ENCODE assay signal across 14 cellular contexts in genomic region chr6:26323525-26324294, GRCh38. TPM values are rescaled to one million over a fixed set of nuclear protein-coding genes. Genes with fewer than 3 reads are reported as not detected.
DNase-seq lines count a peak whose midpoint lies in the region; ATAC-seq, FAIRE-seq and TF ChIP-seq lines count a peak whose summit lies in the region.
"Had no signal": no experiment of that assay in that cellular context is flagged by ENCODE, and none has a peak within 500 bp of the region (broad histone marks: within the 10 kb centered on the region; RNA-seq: fewer than 3 reads in every experiment).

No MANE protein-coding gene starts in this region.

- in situ Hi-C loops in Panc1 (cut with HindIII; ENCODE audit: low pct_unique_long_range_greater_than_20kb, low sequenced_read_pairs): no loop called here

- H3K27ac Mint-ChIP-seq in activated T-cell treated with anti-CD3 and anti-CD28 coated beads, Interleukin-2, amount 50 U/mL, for 72 hours: peak overlapping the region; percentile 88
- peak overlapping the region; percentile 63 to 86 for H3K27ac Mint-ChIP-seq in natural killer cell treated with Interleukin-12 subunit alpha and Interleukin-12 subunit beta and Interleukin-15 and Interleukin-18, amount 100 ng/mL, for 72 hours

- no peaks in the 10 kb centered on the region for H3K36me3 ChIP-seq in Panc1 (ENCODE audit: control insufficient read depth, insufficient read depth, low read length)
- H3K36me3 ChIP-seq: ascending aorta, left lung had no signal

- H3K4me3 ChIP-seq in GM12865 (ENCODE audit: low read depth, low read length) (no peak overlapping the region), Panc1 (ENCODE audit: low read depth in 2 of 2, low read length in 2 of 2) (peak overlapping the region; percentile 11 to 41; a peak in 2 of 4 replicates)
- H3K4me3 ChIP-seq: ascending aorta, left lung, mucosa of descending colon had no signal

- H3K9me3 Mint-ChIP-seq in activated T-cell treated with anti-CD3 and anti-CD28 coated beads, Interleukin-2, amount 50 U/mL, for 72 hours: no peaks in the 10 kb centered on the region
- H3K9me3 Mint-ChIP-seq in natural killer cell treated with Interleukin-12 subunit alpha and Interleukin-12 subunit beta and Interleukin-15 and Interleukin-18, amount 100 ng/mL, for 72 hours: no peaks in the 10 kb centered on the region

- no peaks in the 10 kb centered on the region for H3K9me3 ChIP-seq in Panc1 (ENCODE audit: control insufficient read depth, insufficient read depth, low read depth, low read length)
- H3K9me3 ChIP-seq: ascending aorta, Caco-2, left lung, mucosa of descending colon had no signal

- ATAC-seq in activated T-cell treated with anti-CD3 and anti-CD28 coated beads, Interleukin-2, amount 50 U/mL, for 72 hours (replicated peaks in 1 of 2): no peak
- ATAC-seq in Panc1: no peak
- no peak for ATAC-seq in natural killer cell treated with Interleukin-12 subunit alpha and Interleukin-12 subunit beta and Interleukin-15 and Interleukin-18, amount 100 ng/mL, for 72 hours

- no TSS peak for BruUV-seq in Panc1 (replicated peaks; lab: Mats Ljungman, UMichigan)

- peak overlapping the region in 1 of 2 donors; percentile 93 for H3K4me3 Mint-ChIP-seq in activated T-cell treated with anti-CD3 and anti-CD28 coated beads, Interleukin-2, amount 50 U/mL, for 72 hours
- no peak overlapping the region for H3K4me3 Mint-ChIP-seq in natural killer cell treated with Interleukin-12 subunit alpha and Interleukin-12 subunit beta and Interleukin-15 and Interleukin-18, amount 100 ng/mL, for 72 hours

- POLR2A ChIA-PET in Panc1 (lab: Charles Lee): no interaction called here

- FAIRE-seq in GM19239 (lab: Jason Lieb, UNC): no peak

- intact Hi-C loops in Panc1 (cut with micrococcal nuclease; ENCODE audit: unreplicated experiment): no loop called here

- CTCF ChIA-PET in Panc1 (lab: Charles Lee): interaction anchor here (1.3 kb wide), 1 partner anchor 18 kb away, joined by 3 read pairs; no protein-coding TSS in a partner anchor

- H3K27me3 Mint-ChIP-seq in activated T-cell treated with anti-CD3 and anti-CD28 coated beads, Interleukin-2, amount 50 U/mL, for 72 hours (ENCODE audit: low read depth): peaks cover 8% of the 10 kb centered on the region
- H3K27me3 Mint-ChIP-seq in natural killer cell treated with Interleukin-12 subunit alpha and Interleukin-12 subunit beta and Interleukin-15 and Interleukin-18, amount 100 ng/mL, for 72 hours: peaks cover 10 to 13% of the 10 kb centered on the region in 2 donors

- no peak for TF ChIP-seq CTCF in GM12865 (IDR thresholded peaks at IDR 0.05; ENCODE audit: insufficient read depth, low read depth, low read length, missing control alignments)
- no peak for TF ChIP-seq CTCF in Panc1 (IDR thresholded peaks at IDR 0.05)

- peaks cover 24% of the 10 kb centered on the region for H3K4me1 ChIP-seq in Panc1 (ENCODE audit: control insufficient read depth, insufficient read depth, low read length)
- H3K4me1 ChIP-seq: ascending aorta had no signal

- no peaks in the 10 kb centered on the region for H3K27me3 ChIP-seq in Panc1 (ENCODE audit: control insufficient read depth, insufficient read depth, low read length)

- H3K27ac ChIP-seq in Panc1 (ENCODE audit: low read length): no peak overlapping the region
- H3K27ac ChIP-seq: ascending aorta, left lung had no signal

- DNase-seq in activated T-cell treated with anti-CD3 and anti-CD28 coated beads, Interleukin-2, amount 50 U/mL, for 72 hours: no peak
- DNase-seq in activated T-cell treated with anti-CD3 and anti-CD28 coated beads, Interleukin-2, amount 50 U/mL, for 1 hour: no peak
- DNase-seq in GM12865 (ENCODE audit: low read depth) (peak; percentile 46), Panc1 (ENCODE audit: low read depth, low spot score) (no peak), SIG-M5 (lab: John Stamatoyannopoulos, UW) (no peak), GM19239 (ENCODE audit: insufficient read length, low spot score) (no peak), superior temporal gyrus (ENCODE audit: extremely low spot score) (no peak)
- DNase-seq in natural killer cell treated with Interleukin-12 subunit alpha and Interleukin-12 subunit beta and Interleukin-15 and Interleukin-18, amount 100 ng/mL, for 72 hours (ENCODE audit: low spot score): no peak
- DNase-seq: activated CD4-positive, alpha-beta T cell treated with anti-CD3 and anti-CD28 coated beads, Interleukin-2, amount 10 ng/mL, durations not matched to agents 24 days and 14 days; left lung; mucosa of descending colon; RPMI8226 had no signal

- peaks cover 0 to 3% of the 10 kb centered on the region in 2 donors for H3K36me3 Mint-ChIP-seq in activated T-cell treated with anti-CD3 and anti-CD28 coated beads, Interleukin-2, amount 50 U/mL, for 72 hours (ENCODE audit: insufficient read depth in 2 of 2)
- H3K36me3 Mint-ChIP-seq in natural killer cell treated with Interleukin-12 subunit alpha and Interleukin-12 subunit beta and Interleukin-15 and Interleukin-18, amount 100 ng/mL, for 72 hours: no peaks in the 10 kb centered on the region

- peaks cover 46% of the 10 kb centered on the region for H3K4me1 Mint-ChIP-seq in activated T-cell treated with anti-CD3 and anti-CD28 coated beads, Interleukin-2, amount 50 U/mL, for 72 hours (ENCODE audit: low read depth)
- peaks cover 31 to 36% of the 10 kb centered on the region in 2 donors for H3K4me1 Mint-ChIP-seq in natural killer cell treated with Interleukin-12 subunit alpha and Interleukin-12 subunit beta and Interleukin-15 and Interleukin-18, amount 100 ng/mL, for 72 hours (ENCODE audit: low read depth in 2 of 2)

RNA-seq across cellular contexts. Expression of gene BTN3A2, which starts 41.3 kb away (rescaled TPM):
- total RNA-seq in activated T-cell treated with anti-CD3 and anti-CD28 coated beads, Interleukin-2, amount 50 U/mL, for 72 hours: 10 to 100 TPM; 51.9 to 72.0 TPM
- 5.5 TPM for total RNA-seq in Panc1 (2021; ENCODE audit: unreplicated experiment)
- polyA plus RNA-seq in Panc1 (2012; ENCODE audit: insufficient read length): 4.6 TPM
- 100 to 1,000 TPM; 107 to 133 TPM for total RNA-seq in natural killer cell treated with Interleukin-12 subunit alpha and Interleukin-12 subunit beta and Interleukin-15 and Interleukin-18, amount 100 ng/mL, for 72 hours

RNA-seq across cellular contexts. Expression of gene BTN2A2, which starts 59.2 kb away (rescaled TPM):
- 10 to 100 TPM; 25.7 to 33.5 TPM for total RNA-seq in activated T-cell treated with anti-CD3 and anti-CD28 coated beads, Interleukin-2, amount 50 U/mL, for 72 hours
- 8.1 TPM for total RNA-seq in Panc1 (2021; ENCODE audit: unreplicated experiment)
- 7.8 TPM for polyA plus RNA-seq in Panc1 (2012; ENCODE audit: insufficient read length)
- total RNA-seq in natural killer cell treated with Interleukin-12 subunit alpha and Interleukin-12 subunit beta and Interleukin-15 and Interleukin-18, amount 100 ng/mL, for 72 hours: 10 to 100 TPM; 24.6 to 31.8 TPM
